In the genomic region with DNA sequence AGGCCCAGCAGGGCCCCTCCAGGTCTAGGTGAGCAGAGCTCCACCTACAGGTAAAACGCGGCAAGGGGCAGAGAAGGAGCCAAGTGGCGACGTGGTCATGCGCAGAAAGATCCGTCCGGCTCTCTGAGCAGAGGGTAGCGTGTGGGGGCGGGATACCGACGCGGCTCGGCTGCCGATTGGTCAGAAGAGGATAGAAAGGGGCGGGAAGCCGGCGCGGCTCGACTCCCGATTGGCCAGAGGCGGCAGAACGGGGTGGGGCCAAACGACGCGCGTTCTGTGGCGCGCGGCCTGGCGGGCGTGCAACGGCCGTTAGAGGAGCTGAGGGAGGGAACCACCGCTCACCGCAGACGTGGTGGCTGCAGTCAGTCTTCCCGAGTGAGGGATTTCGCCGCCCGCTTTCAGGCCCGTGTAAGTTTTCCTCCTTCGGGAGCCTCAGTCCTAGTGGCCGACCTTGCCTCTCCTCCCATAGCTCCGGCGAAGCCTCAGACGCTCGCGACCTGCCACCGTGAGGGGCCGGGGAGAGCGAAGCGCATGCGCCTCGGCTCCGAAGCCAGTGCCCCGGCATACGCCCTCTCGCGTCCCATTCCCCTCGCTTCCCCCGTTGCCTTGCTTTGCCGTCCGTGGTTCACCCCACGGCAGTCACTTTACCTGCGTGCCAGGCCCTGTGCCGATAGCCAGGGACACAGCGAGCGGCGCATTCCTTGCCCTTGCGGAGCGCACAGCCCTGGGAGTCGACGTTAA, we compare ENCODE assay signal across 8 cellular contexts. TPM values are rescaled to one million over a fixed set of nuclear protein-coding genes. Genes with fewer than 3 reads are reported as not detected.
DNase-seq lines count a peak whose midpoint lies in the region; ATAC-seq lines count a peak whose summit lies in the region.

A gene with protein sequence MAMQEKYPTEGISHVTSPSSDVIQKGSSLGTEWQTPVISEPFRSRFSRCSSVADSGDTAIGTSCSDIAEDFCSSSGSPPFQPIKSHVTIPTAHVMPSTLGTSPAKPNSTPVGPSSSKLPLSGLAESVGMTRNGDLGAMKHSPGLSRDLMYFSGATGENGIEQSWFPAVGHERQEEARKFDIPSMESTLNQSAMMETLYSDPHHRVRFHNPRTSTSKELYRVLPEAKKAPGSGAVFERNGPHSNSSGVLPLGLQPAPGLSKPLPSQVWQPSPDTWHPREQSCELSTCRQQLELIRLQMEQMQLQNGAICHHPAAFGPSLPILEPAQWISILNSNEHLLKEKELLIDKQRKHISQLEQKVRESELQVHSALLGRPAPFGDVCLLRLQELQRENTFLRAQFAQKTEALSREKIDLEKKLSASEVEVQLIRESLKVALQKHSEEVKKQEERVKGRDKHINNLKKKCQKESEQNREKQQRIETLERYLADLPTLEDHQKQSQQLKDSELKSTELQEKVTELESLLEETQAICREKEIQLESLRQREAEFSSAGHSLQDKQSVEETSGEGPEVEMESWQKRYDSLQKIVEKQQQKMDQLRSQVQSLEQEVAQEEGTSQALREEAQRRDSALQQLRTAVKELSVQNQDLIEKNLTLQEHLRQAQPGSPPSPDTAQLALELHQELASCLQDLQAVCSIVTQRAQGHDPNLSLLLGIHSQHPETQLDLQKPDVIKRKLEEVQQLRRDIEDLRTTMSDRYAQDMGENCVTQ (plus strand): TSS at position 298 of the 741 bp plus-strand sequence. CDS start 5,584 bp downstream, outside the sequence.

- H3K9me3 Mint-ChIP-seq in effector memory CD8-positive, alpha-beta T cell: no peaks in the 10 kb centered on the region

- H3K4me1 Mint-ChIP-seq in effector memory CD8-positive, alpha-beta T cell (ENCODE audit: low read depth in 2 of 2): peaks cover 17 to 32% of the 10 kb centered on the region in 2 donors

- DNase-seq in Caki2 (ENCODE audit: low read depth) (peak; percentile 98), HUDEP-2 (lab: John Stamatoyannopoulos, UW; ENCODE audit: unreplicated experiment in 76 of 76) (peak; percentile 40 to 99 (median 96)), NOMO-1 treated with dmso at 0.1 percent for 144 hours (lab: John Stamatoyannopoulos, UW; ENCODE audit: unreplicated experiment) (peak; percentile 96), medulla oblongata (ENCODE audit: extremely low spot score) (peak; percentile 98)
- DNase-seq in activated CD8-positive, alpha-beta memory T cell treated with anti-CD3 and anti-CD28 coated beads for 48 hours (ENCODE audit: low read depth in 2 of 3, low spot score in 2 of 3): peak; percentile 93 to 97 (median 96)
- DNase-seq in effector memory CD8-positive, alpha-beta T cell: peak; percentile 98
- peak; percentile 99 for DNase-seq in stimulated activated CD8-positive, alpha-beta memory T cell treated with anti-CD3 and anti-CD28 coated beads, Interleukin-12 subunit alpha, Interleukin-12 subunit beta, amount 100 ng/mL, for 1 hour (ENCODE audit: low read depth)

- H3K27me3 Mint-ChIP-seq in effector memory CD8-positive, alpha-beta T cell: no peaks in the 10 kb centered on the region

- in situ Hi-C loops in Caki2 (cut with HindIII; ENCODE audit: low pct_unique_long_range_greater_than_20kb, low sequenced_read_pairs): loop anchor here (10.0 kb wide), 1 partner anchor 129 kb away; no protein-coding TSS in a partner anchor

- H3K27ac Mint-ChIP-seq in effector memory CD8-positive, alpha-beta T cell: peak within 1 kb of the TSS; percentile 96 to 97

- ATAC-seq in GM21381 (IDR thresholded peaks at IDR 0.05; ENCODE audit: unreplicated experiment): peak; percentile 83
- peak; percentile 92 for ATAC-seq in effector memory CD8-positive, alpha-beta T cell (replicated peaks)

- peak within 1 kb of the TSS; percentile 95 to 96 for H3K4me3 Mint-ChIP-seq in effector memory CD8-positive, alpha-beta T cell

- H3K36me3 Mint-ChIP-seq in effector memory CD8-positive, alpha-beta T cell (ENCODE audit: insufficient read depth): peaks cover 7% of the 10 kb centered on the region

RNA-seq across cellular contexts. Expression of the gene that starts here (rescaled TPM):
- total RNA-seq in Caki2 (2014; rRNA removed; shearing (Covaris generic); ENCODE audit: low replicate concordance): 16.7 and 20.8 TPM in 2 replicates

Comparison
In these comparisons a context has a peak if more than half of its experiments do, and no peak if none do; other contexts are left out.
1. Peak in every context shown above with its lines: DNase-seq and ATAC-seq.